9 cellular contexts compared by ENCODE assay signal in the genomic region with DNA sequence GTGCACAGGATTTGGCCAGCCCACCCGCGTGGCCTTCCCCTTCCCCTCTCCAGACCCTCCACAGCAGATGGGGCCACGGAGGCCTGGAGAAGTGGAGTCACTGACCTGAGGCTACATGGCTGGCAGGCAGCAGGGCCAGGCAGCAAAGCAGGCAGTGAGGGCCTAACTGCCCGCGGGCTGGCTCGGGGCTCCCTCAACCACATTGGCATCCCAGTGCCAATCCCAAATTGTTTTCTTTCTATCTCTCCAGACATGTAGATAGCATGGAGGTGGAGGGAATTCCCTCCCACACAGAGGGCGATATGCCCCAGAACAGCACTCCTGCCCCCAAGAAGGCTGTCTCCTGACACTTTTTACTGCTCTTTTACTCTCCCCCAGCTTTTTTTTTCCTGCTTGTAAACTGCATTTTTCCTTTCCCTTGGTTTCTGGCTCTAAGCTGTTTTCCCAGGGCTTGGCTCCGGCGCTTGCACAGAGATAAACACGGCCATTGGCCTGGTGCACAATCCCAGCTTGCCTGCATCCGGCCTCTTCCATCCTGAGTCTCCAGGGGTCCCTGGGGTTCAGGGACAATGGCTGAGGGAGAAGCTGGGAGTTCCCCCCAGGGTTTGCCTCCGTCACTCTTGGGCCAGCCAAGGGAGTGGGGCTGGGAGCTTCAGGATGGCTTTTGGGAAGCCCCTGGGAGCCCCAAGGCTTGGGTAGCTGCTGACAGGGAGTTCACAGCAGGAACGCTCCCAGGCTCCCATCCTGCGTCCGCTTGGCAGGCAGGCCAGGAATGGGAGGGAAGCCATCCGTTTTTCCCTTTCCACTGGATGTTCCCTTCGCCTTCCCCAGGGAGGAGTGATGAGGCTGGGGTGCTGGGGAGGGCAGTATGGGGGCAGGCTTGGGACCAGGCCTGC. TPM values are rescaled to one million over a fixed set of nuclear protein-coding genes. Genes with fewer than 3 reads are reported as not detected.
DNase-seq lines count a peak whose midpoint lies in the region; ATAC-seq and TF ChIP-seq lines count a peak whose summit lies in the region.
"Had no signal": no experiment of that assay in that cellular context is flagged by ENCODE, and none has a peak within 500 bp of the region (broad histone marks: within the 10 kb centered on the region; RNA-seq: fewer than 3 reads in every experiment).

No MANE protein-coding gene starts in this region.

- TF ChIP-seq POLR2A in ovary (IDR thresholded peaks at IDR 0.05): no peak

- TF ChIP-seq EP300 in ovary (IDR thresholded peaks at IDR 0.05): no peak

- peak overlapping the region; percentile 39 for H2AFZ ChIP-seq in ACC112 (ENCODE audit: low read length, unreplicated experiment)

- peaks cover 20% of the 10 kb centered on the region for H3K79me2 ChIP-seq in ACC112 (ENCODE audit: control insufficient read depth, insufficient read depth, low read length, unreplicated experiment)

- H3K36me3 ChIP-seq in ACC112 (ENCODE audit: insufficient read depth, low read length): no peaks in the 10 kb centered on the region
- H3K36me3 ChIP-seq in ovary: no peaks in the 10 kb centered on the region

- H3K9me3 ChIP-seq in ovary: no peaks in the 10 kb centered on the region

- H3K4me1 ChIP-seq in ACC112 (ENCODE audit: control insufficient read depth, insufficient read depth, low read length, unreplicated experiment) (peaks cover 49% of the 10 kb centered on the region), ovary (ENCODE audit: insufficient read depth) (peaks cover 67% of the 10 kb centered on the region)

- peak; percentile 88 for DNase-seq in Right ventricle myocardium inferior (ENCODE audit: missing footprints)
- peak; percentile 80 to 88 (median 85) for DNase-seq in ovary
- no peak for DNase-seq in NK-92 (lab: John Stamatoyannopoulos, UW; ENCODE audit: unreplicated experiment)
- no peak for DNase-seq in activated CD4-positive, alpha-beta T cell treated with anti-CD3 and anti-CD28 coated beads, Interleukin-2, amount 50 U/mL, for 48 hours
- DNase-seq in NCI-H82 treated with DMSO at 0.1 percent for 48 hours (lab: John Stamatoyannopoulos, UW; ENCODE audit: unreplicated experiment): no peak
- DNase-seq: activated T-cell treated with anti-CD3 and anti-CD28 coated beads for 4 hours had no signal

- peak; percentile 82 for ATAC-seq in Right ventricle myocardium inferior
- ATAC-seq in GM21381 (IDR thresholded peaks at IDR 0.05; ENCODE audit: unreplicated experiment): no peak

- H3K27me3 ChIP-seq in ACC112 (ENCODE audit: insufficient read depth, low read length) (no peaks in the 10 kb centered on the region), ovary (no peaks in the 10 kb centered on the region)

- H3K4me3 ChIP-seq in ACC112 (ENCODE audit: low read depth, low read length) (peak overlapping the region; percentile 6; the same call in 1 of the 2 replicates), ovary (peak overlapping the region; percentile 6)

- 1 to 6% (median 5%) methylated on average over 17 of the region's 17 CpGs for WGBS in ovary, 3 donors

- H3K27ac ChIP-seq in ACC112 (ENCODE audit: low read depth, low read length): peak overlapping the region; percentile 87
- H3K27ac ChIP-seq in VCaP: peak overlapping the region; percentile 43; the same call in 1 of the 2 replicates
- peak overlapping the region; percentile 78 to 89 for H3K27ac ChIP-seq in ovary

- TF ChIP-seq CTCF in VCaP (conservative IDR thresholded peaks at IDR 0.05) (no peak), ovary (IDR thresholded peaks at IDR 0.05) (no peak)

- intact Hi-C loops in Right ventricle myocardium inferior (cut with DNase I) (loop anchor here (1.0 kb wide), 1 partner anchor 17 kb away; no protein-coding TSS in a partner anchor), ovary (cut with DNase I) (no loop called here)

RNA-seq across cellular contexts. Expression of gene EPHX1, which starts 7.0 kb away (rescaled TPM):
- total RNA-seq in Right ventricle myocardium inferior (76.0 TPM), ovary (100 to 1,000 TPM; 213 to 462 (median 302) TPM)
- 100 to 1,000 TPM; 285 to 566 TPM for polyA plus RNA-seq in ovary

RNA-seq across cellular contexts. Expression of gene SRP9, which starts 39.3 kb away (rescaled TPM):
- total RNA-seq in Right ventricle myocardium inferior (192 TPM), ovary (100 to 1,000 TPM; 151 to 239 (median 193) TPM)
- 100 to 1,000 TPM; 186 to 187 TPM for polyA plus RNA-seq in ovary

Comparison
In these comparisons a context has a peak if more than half of its experiments do, and no peak if none do; other contexts are left out.
1. DNase-seq: peak in Right ventricle myocardium inferior (single experiment) and ovary (5 of 5); none in NK-92 (single experiment), activated CD4-positive, alpha-beta T cell treated with anti-CD3 and anti-CD28 coated beads, Interleukin-2, amount 50 U/mL, for 48 hours (0 of 2) and NCI-H82 treated with DMSO at 0.1 percent for 48 hours (single experiment).
2. Peak in every context shown above with its lines, with median percentiles within 50 percentile points of each other: H3K27ac ChIP-seq.